1 cellular context compared by ENCODE assay signal in genomic region chr5:105680858-105681257, GRCh38.
TF ChIP-seq lines count a peak whose summit lies in the region.

No MANE protein-coding gene starts in this region.

TF ChIP-seq in GM23338, 12 proteins besides CTCF, POLR2A, EP300 and RAD21 (continued from another document):
- TF ChIP-seq ZNF462 (CRISPR knock-in tag; IDR thresholded peaks at IDR 0.05) (no peak), ZNF331 (CRISPR knock-in tag; IDR thresholded peaks at IDR 0.05; ENCODE audit: low read depth) (no peak), REST (IDR thresholded peaks at IDR 0.05; ENCODE audit: unreplicated experiment) (no peak), ETS1 (IDR thresholded peaks at IDR 0.05) (no peak), NANOG (IDR thresholded peaks at IDR 0.05; ENCODE audit: borderline replicate concordance) (no peak), JUNB (IDR thresholded peaks at IDR 0.05; ENCODE audit: unreplicated experiment) (no peak), ZNF114 (CRISPR knock-in tag; IDR thresholded peaks at IDR 0.05) (no peak)
TF ChIP-seq in GM23338: peak in this region for 0.
